Comparison of ENCODE assay signal across 10 cellular contexts in genomic region chr17:29612404-29613370, GRCh38. TPM values are rescaled to one million over a fixed set of nuclear protein-coding genes. Genes with fewer than 3 reads are reported as not detected.
DNase-seq lines count a peak whose midpoint lies in the region; ATAC-seq and TF ChIP-seq lines count a peak whose summit lies in the region.
"Had no signal": no experiment of that assay in that cellular context is flagged by ENCODE, and none has a peak within 500 bp of the region (broad histone marks: within the 10 kb centered on the region; RNA-seq: fewer than 3 reads in every experiment).

No MANE protein-coding gene starts in this region.

- DNase-seq in CD8-positive, alpha-beta memory T cell: no peak
- no peak for DNase-seq in Peyer's patch
- no peak for DNase-seq in fibroblast of the aortic adventitia (ENCODE audit: low read depth)
- no peak for DNase-seq in skeletal muscle cell (ENCODE audit: low read depth)
- no peak for DNase-seq in HK-2 (ENCODE audit: unreplicated experiment)
- DNase-seq: DMS79, NCI-H1694 had no signal

- no peaks in the 10 kb centered on the region for H3K36me3 Mint-ChIP-seq in CD8-positive, alpha-beta memory T cell

- CTCF ChIA-PET in CD8-positive, alpha-beta memory T cell (lab: Charles Lee): interaction anchor here (0.7 to 13.2 kb wide), 16 partner anchors 8 to 318 kb away, joined by 3 to 436 read pairs (median 4); partner anchors contain the start of genes ABHD15, ANKRD13B, GIT1 and SSH2

- peak overlapping the region in 3 of 7 donors; percentile 41 to 83 (median 70) for H3K4me3 Mint-ChIP-seq in CD8-positive, alpha-beta memory T cell

- peak overlapping the region; percentile 53 for H3K4me3 ChIP-seq in CD8-positive, alpha-beta memory T cell (ENCODE audit: low read length)
- H3K4me3 ChIP-seq in Peyer's patch (peak overlapping the region; percentile 30 to 46 (median 36)), fibroblast of the aortic adventitia (ENCODE audit: low read depth, low read length) (peak overlapping the region; percentile 25), skeletal muscle cell (ENCODE audit: low read depth, low read length) (peak overlapping the region; percentile 27)

- TF ChIP-seq CTCF in Peyer's patch (IDR thresholded peaks at IDR 0.05) (no peak), fibroblast of the aortic adventitia (IDR thresholded peaks at IDR 0.05; ENCODE audit: insufficient read depth, low read length) (no peak)

- no peaks in the 10 kb centered on the region for H3K27me3 Mint-ChIP-seq in CD8-positive, alpha-beta memory T cell

- H3K9me3 Mint-ChIP-seq in CD8-positive, alpha-beta memory T cell: no peaks in the 10 kb centered on the region

- no peaks in the 10 kb centered on the region for H3K9me3 ChIP-seq in CD8-positive, alpha-beta memory T cell (ENCODE audit: low read length)
- H3K9me3 ChIP-seq in Peyer's patch: peaks cover 0 to 4% (median 0%) of the 10 kb centered on the region in 4 donors

- H3K27ac ChIP-seq in CD8-positive, alpha-beta memory T cell (ENCODE audit: low read depth, low read length): no peak overlapping the region
- H3K27ac ChIP-seq in Peyer's patch: peak overlapping the region in 1 of 4 donors; percentile 50

- POLR2A ChIA-PET in CD8-positive, alpha-beta memory T cell (lab: Charles Lee): interaction anchor here (0.9 to 1.2 kb wide), 2 partner anchors 25 to 47 kb away, joined by 4 to 7 read pairs; no protein-coding TSS in a partner anchor

- no peaks in the 10 kb centered on the region for H3K27me3 ChIP-seq in CD8-positive, alpha-beta memory T cell (ENCODE audit: insufficient read depth, low read length, poor library complexity, severe bottlenecking)
- H3K27me3 ChIP-seq in Peyer's patch: no peaks in the 10 kb centered on the region

- H3K4me1 ChIP-seq in CD8-positive, alpha-beta memory T cell (ENCODE audit: insufficient read depth, low read length): peaks cover 38% of the 10 kb centered on the region
- H3K4me1 ChIP-seq in Peyer's patch: peaks cover 5 to 45% (median 39%) of the 10 kb centered on the region in 4 donors

- ATAC-seq in GM18505 (IDR thresholded peaks at IDR 0.05; ENCODE audit: unreplicated experiment): no peak
- ATAC-seq in GM18520 (IDR thresholded peaks at IDR 0.05; ENCODE audit: unreplicated experiment): no peak
- no peak for ATAC-seq in HG02798 (IDR thresholded peaks at IDR 0.05; ENCODE audit: poor library complexity, unreplicated experiment)

- H3K4me1 Mint-ChIP-seq in CD8-positive, alpha-beta memory T cell: peaks cover 33 to 41% (median 34%) of the 10 kb centered on the region in 3 donors

- H3K36me3 ChIP-seq in CD8-positive, alpha-beta memory T cell (ENCODE audit: insufficient read depth, low read length): no peaks in the 10 kb centered on the region
- no peaks in the 10 kb centered on the region for H3K36me3 ChIP-seq in Peyer's patch

- no peak overlapping the region for H3K27ac Mint-ChIP-seq in CD8-positive, alpha-beta memory T cell

- TF ChIP-seq POLR2A in Peyer's patch (IDR thresholded peaks at IDR 0.05): no peak
- no peak for TF ChIP-seq POLR2A in GM18505 (IDR thresholded peaks at IDR 0.05; ENCODE audit: borderline replicate concordance, extremely low read depth, insufficient read depth, insufficient read length)

RNA-seq across cellular contexts. Expression of gene CORO6, which starts 10.0 kb away (rescaled TPM):
- 1 to 10 TPM; 2.5 to 2.9 TPM for total RNA-seq in CD8-positive, alpha-beta memory T cell
- 0.17 TPM for polyA plus RNA-seq in CD8-positive, alpha-beta memory T cell
- 10 to 100 TPM in 3 of 4 donors, 1 to 10 TPM in 1; 4.0 to 28.9 (median 19.9) TPM for total RNA-seq in Peyer's patch
- 5.5 and 8.3 TPM in 2 replicates for total RNA-seq in fibroblast of the aortic adventitia (ENCODE audit: low replicate concordance)

RNA-seq across cellular contexts. Expression of gene ANKRD13B, which starts 19.8 kb away (rescaled TPM):
- total RNA-seq in CD8-positive, alpha-beta memory T cell: 10 to 100 TPM; 20.8 to 21.8 TPM
- polyA plus RNA-seq in CD8-positive, alpha-beta memory T cell: 0.35 TPM
- total RNA-seq in Peyer's patch (10 to 100 TPM in 1 of 4 donors, 1 to 10 TPM in 3; 4.2 to 14.9 (median 8.3) TPM), fibroblast of the aortic adventitia (ENCODE audit: low replicate concordance) (7.4 and 14.0 TPM in 2 replicates)

RNA-seq across cellular contexts. Expression of gene GIT1, which starts 23.2 kb away (rescaled TPM):
- 10 to 100 TPM; 69.7 to 69.8 TPM for total RNA-seq in CD8-positive, alpha-beta memory T cell
- 25.7 TPM for polyA plus RNA-seq in CD8-positive, alpha-beta memory T cell
- 10 to 100 TPM; 31.9 to 66.7 (median 52.6) TPM for total RNA-seq in Peyer's patch
- 22.0 and 38.6 TPM in 2 replicates for total RNA-seq in fibroblast of the aortic adventitia (ENCODE audit: low replicate concordance)

RNA-seq across cellular contexts. Expression of gene TP53I13, which starts 44.2 kb away (rescaled TPM):
- total RNA-seq in CD8-positive, alpha-beta memory T cell: 10 to 100 TPM; 71.3 to 75.5 TPM
- polyA plus RNA-seq in CD8-positive, alpha-beta memory T cell: 33.1 TPM
- 100 to 1,000 TPM in 2 of 4 donors, 10 to 100 TPM in 2; 86.6 to 204 (median 139) TPM for total RNA-seq in Peyer's patch
- total RNA-seq in fibroblast of the aortic adventitia (ENCODE audit: low replicate concordance): 24.9 and 41.8 TPM in 2 replicates

RNA-seq across cellular contexts. Expression of gene ABHD15, which starts 45.9 kb away (rescaled TPM):
- total RNA-seq in CD8-positive, alpha-beta memory T cell: 10 to 100 TPM; 18.3 to 19.3 TPM
- polyA plus RNA-seq in CD8-positive, alpha-beta memory T cell: 22.6 TPM
- total RNA-seq in Peyer's patch (10 to 100 TPM; 19.0 to 41.2 (median 32.2) TPM), fibroblast of the aortic adventitia (ENCODE audit: low replicate concordance) (5.5 and 15.3 TPM in 2 replicates)
